7 cellular contexts compared by ENCODE assay signal in the genomic region with DNA sequence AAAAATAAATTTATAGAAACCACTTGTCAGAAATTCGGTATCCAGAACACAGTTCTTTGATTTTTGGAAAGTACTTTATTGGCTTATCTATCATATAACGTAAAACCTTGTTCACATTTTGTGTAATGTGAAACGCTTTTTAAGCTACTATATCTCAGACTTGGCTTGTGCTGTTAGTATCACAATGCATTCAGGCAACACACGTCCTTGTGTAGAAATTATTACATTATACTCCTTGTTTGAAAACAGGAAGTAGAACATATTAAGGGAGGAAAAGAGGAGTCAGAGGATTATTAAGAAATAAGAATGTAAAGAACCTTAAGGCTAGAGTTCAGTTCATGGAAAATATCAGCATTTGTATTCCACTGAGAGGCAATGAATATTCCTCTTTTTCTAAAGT. TPM values are rescaled to one million over a fixed set of nuclear protein-coding genes. Genes with fewer than 3 reads are reported as not detected.
DNase-seq lines count a peak whose midpoint lies in the region; ATAC-seq and TF ChIP-seq lines count a peak whose summit lies in the region.

No MANE protein-coding gene starts in this region.

- H3K4me2 ChIP-seq in skeletal muscle satellite cell (ENCODE audit: low read length), result peak overlapping the region; percentile 83

- H3K9me3 ChIP-seq in SJCRH30 (replicated peaks) (no peaks in the 10 kb centered on the region), esophagus muscularis mucosa (no peaks in the 10 kb centered on the region), skeletal muscle satellite cell (replicated peaks; ENCODE audit: low read length) (no peaks in the 10 kb centered on the region)

- H3K4me3 Mint-ChIP-seq in HFFc6, result peak overlapping the region; percentile 96

- H3K27me3 Mint-ChIP-seq in HFFc6 (ENCODE audit: insufficient read depth), result no peaks in the 10 kb centered on the region; the same call in 1 of the 2 replicates

- TF ChIP-seq CTCF in HFFc6 (IDR thresholded peaks at IDR 0.05) (no peak), esophagus muscularis mucosa (IDR thresholded peaks at IDR 0.05) (no peak)

- TF ChIP-seq EP300 in esophagus muscularis mucosa (IDR thresholded peaks at IDR 0.05), result no peak

- H3K9ac ChIP-seq in skeletal muscle satellite cell (ENCODE audit: low read depth, low read length), result peak overlapping the region; percentile 96

- peaks cover 63% of the 10 kb centered on the region for H3K4me1 Mint-ChIP-seq in HFFc6 (ENCODE audit: low read depth)

- in situ Hi-C loops in ACHN (cut with HindIII; ENCODE audit: low pct_ligation_motif_present, low pct_unique_long_range_greater_than_20kb, low sequenced_read_pairs), result no loop called here

- DNase-seq in HFFc6, result no peak
- DNase-seq in SJCRH30, result no peak
- DNase-seq in esophagus muscularis mucosa (ENCODE audit: extremely low spot score), result no peak
- no peak for DNase-seq in ACHN

- peaks cover 30% of the 10 kb centered on the region for H3K36me3 Mint-ChIP-seq in HFFc6 (ENCODE audit: low read depth)

- H3K4me1 ChIP-seq in SJCRH30 (no peaks in the 10 kb centered on the region), esophagus muscularis mucosa (peaks cover 18 to 52% (median 29%) of the 10 kb centered on the region in 4 donors), skeletal muscle satellite cell (ENCODE audit: control insufficient read depth, insufficient read depth, low read length) (peaks cover 23% of the 10 kb centered on the region)

- H3K27me3 ChIP-seq in SJCRH30, result no peaks in the 10 kb centered on the region
- H3K27me3 ChIP-seq in esophagus muscularis mucosa, result no peaks in the 10 kb centered on the region
- H3K27me3 ChIP-seq in skeletal muscle satellite cell (ENCODE audit: control insufficient read depth, insufficient read depth, low read length), result no peaks in the 10 kb centered on the region

- no peaks in the 10 kb centered on the region for H3K9me3 Mint-ChIP-seq in HFFc6

- ATAC-seq in GM18502 (IDR thresholded peaks at IDR 0.05; ENCODE audit: poor library complexity, unreplicated experiment) (no peak), HG02840 (IDR thresholded peaks at IDR 0.05; ENCODE audit: low FRiP score, unreplicated experiment) (no peak)

- intact Hi-C loops in esophagus muscularis mucosa (cut with DNase I), result loop anchor here (5.0 kb wide), 1 partner anchor 33 kb away; no protein-coding TSS in a partner anchor

- H3K27ac ChIP-seq in SJCRH30 (no peak overlapping the region), esophagus muscularis mucosa (replicated peaks in 1 of 4) (no peak overlapping the region)

- WGBS in esophagus muscularis mucosa, result 16% methylated on average over 4 of the region's 4 CpGs

- peak overlapping the region; percentile 87 for H3K27ac Mint-ChIP-seq in HFFc6

- peak overlapping the region; percentile 82 for H3K4me3 ChIP-seq in SJCRH30
- peak overlapping the region; percentile 82 to 100 (median 96) for H3K4me3 ChIP-seq in esophagus muscularis mucosa
- H3K4me3 ChIP-seq in skeletal muscle satellite cell (ENCODE audit: low read length), result peak overlapping the region; percentile 89

- H3K36me3 ChIP-seq in SJCRH30 (no peaks in the 10 kb centered on the region), esophagus muscularis mucosa (peaks cover 0 to 10% (median 4%) of the 10 kb centered on the region in 4 donors), skeletal muscle satellite cell (ENCODE audit: insufficient read depth, low read length) (no peaks in the 10 kb centered on the region)

- no peak for TF ChIP-seq POLR2A in esophagus muscularis mucosa (IDR thresholded peaks at IDR 0.05; ENCODE audit: low read depth)

RNA-seq across cellular contexts. Expression of a gene that starts 1.6 kb away (rescaled TPM):
- 10 to 100 TPM; 55.9 to 66.4 (median 60.1) TPM for total RNA-seq in HFFc6 (2021; fragmentation: NEBNext Ultra II Directional; extraction: Animal tissue kit (Norgen Biotek cat#: 25700))
- total RNA-seq in SJCRH30 (2014; rRNA removed; shearing (Covaris generic)), result 26.0 and 27.2 TPM in 2 replicates
- total RNA-seq in esophagus muscularis mucosa, result 10 to 100 TPM; 43.1 to 52.4 (median 48.8) TPM
- total RNA-seq in skeletal muscle satellite cell (2012; rRNA removed), result 54.2 and 64.9 TPM in 2 replicates
